Comparison of ENCODE assay signal across 24 cellular contexts in the genomic region with DNA sequence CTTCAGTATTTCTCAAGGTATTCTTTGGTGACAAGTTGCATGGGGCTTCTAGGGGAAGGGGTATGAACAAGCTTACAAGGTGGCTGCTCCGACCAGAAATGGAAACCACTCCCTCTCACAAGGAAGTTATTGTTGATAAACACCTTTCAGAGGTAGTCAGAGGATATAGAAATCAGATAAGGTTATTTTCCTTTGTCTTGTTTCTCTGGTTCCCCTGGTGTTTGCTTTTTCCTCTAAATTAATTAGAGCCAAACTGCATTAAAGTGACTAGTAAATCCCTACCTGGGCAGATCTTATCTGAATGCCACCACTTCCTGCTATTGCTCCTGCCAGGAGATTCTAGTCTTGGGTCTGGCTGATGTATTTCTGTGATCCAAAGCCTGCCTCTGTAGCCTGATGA.
"Had no signal": no experiment of that assay in that cellular context is flagged by ENCODE, and none has a peak within 500 bp of the region (broad histone marks: within the 10 kb centered on the region; RNA-seq: fewer than 3 reads in every experiment).

No MANE protein-coding gene starts in this region.

- H3K27ac Mint-ChIP-seq: activated CD4-positive, alpha-beta T cell treated with anti-CD3 and anti-CD28 coated beads for 36 hours; activated CD8-positive, alpha-beta memory T cell treated with anti-CD3 and anti-CD28 coated beads, Interleukin-2, amount 10 ng/mL, durations not matched to agents 7 days and 5 days; activated CD8-positive, alpha-beta T cell treated with anti-CD3 and anti-CD28 coated beads, Interleukin-2, amount 10 ng/mL, durations not matched to agents 7 days and 5 days; activated naive CD4-positive, alpha-beta T cell treated with anti-CD3 and anti-CD28 coated beads, Interleukin-2, amount 50 U/mL, for 24 hours; activated naive CD8-positive, alpha-beta T cell treated with anti-CD3 and anti-CD28 coated beads, Interleukin-2, amount 50 U/mL, for 24 hours; activated T-helper 2 cell treated with anti-CD3 and anti-CD28 coated beads, Interferon-gamma antibody, Interleukin-2, Interleukin-4, amounts not matched to agents 10 μg/mL and 5 μg/mL and 100 μg/mL, durations not matched to agents 14 hours and 24 hours and 36 hours; endodermal cell; natural killer cell treated with Interleukin-12 subunit alpha and Interleukin-12 subunit beta and Interleukin-15 and Interleukin-18, amount 100 ng/mL, for 72 hours; stimulated activated naive CD8-positive, alpha-beta T cell treated with anti-CD3 and anti-CD28 coated beads, Interleukin-15, Interleukin-2, amounts not matched to agents 100 ng/mL and 50 ng/mL, for 24 hours had no signal

- H3K9me3 Mint-ChIP-seq: activated naive CD8-positive, alpha-beta T cell treated with anti-CD3 and anti-CD28 coated beads, Interleukin-2, amount 50 U/mL, for 24 hours; activated T-helper 2 cell treated with anti-CD3 and anti-CD28 coated beads, Interferon-gamma antibody, Interleukin-2, Interleukin-4, amounts not matched to agents 10 μg/mL and 5 μg/mL and 100 μg/mL, durations not matched to agents 14 hours and 24 hours and 36 hours; endodermal cell had no signal

- H3K36me3 Mint-ChIP-seq: activated CD8-positive, alpha-beta memory T cell treated with anti-CD3 and anti-CD28 coated beads, Interleukin-2, amount 10 ng/mL, durations not matched to agents 7 days and 5 days; activated naive CD4-positive, alpha-beta T cell treated with anti-CD3 and anti-CD28 coated beads, Interleukin-2, amount 50 U/mL, for 24 hours; natural killer cell treated with Interleukin-12 subunit alpha and Interleukin-12 subunit beta and Interleukin-15 and Interleukin-18, amount 100 ng/mL, for 72 hours had no signal

- ATAC-seq: activated CD4-positive, alpha-beta T cell treated with anti-CD3 and anti-CD28 coated beads for 36 hours; activated CD8-positive, alpha-beta memory T cell treated with anti-CD3 and anti-CD28 coated beads, Interleukin-2, amount 10 ng/mL, durations not matched to agents 7 days and 5 days; activated CD8-positive, alpha-beta T cell treated with anti-CD3 and anti-CD28 coated beads, Interleukin-2, amount 10 ng/mL, durations not matched to agents 7 days and 5 days; activated naive CD8-positive, alpha-beta T cell treated with anti-CD3 and anti-CD28 coated beads, Interleukin-2, amount 50 U/mL, for 24 hours; heart right ventricle; left ventricle myocardium superior; mucosa of descending colon; natural killer cell treated with Interleukin-12 subunit alpha and Interleukin-12 subunit beta and Interleukin-15 and Interleukin-18, amount 100 ng/mL, for 72 hours; sciatic nerve had no signal

- DNase-seq: activated CD4-positive, alpha-beta T cell treated with anti-CD3 and anti-CD28 coated beads for 36 hours; activated CD4-positive, CD25-positive, alpha-beta regulatory T cell; activated CD8-positive, alpha-beta memory T cell treated with anti-CD3 and anti-CD28 coated beads, Interleukin-2, amount 10 ng/mL, durations not matched to agents 7 days and 5 days; activated CD8-positive, alpha-beta T cell treated with anti-CD3 and anti-CD28 coated beads, Interleukin-2, amount 10 ng/mL, durations not matched to agents 7 days and 5 days; activated naive CD8-positive, alpha-beta T cell treated with anti-CD3 and anti-CD28 coated beads, Interleukin-2, amount 50 U/mL, for 24 hours; activated T-cell treated with anti-CD3 and anti-CD28 coated beads, Interleukin-2, amount 50 U/mL, for 48 hours; central memory CD4-positive, alpha-beta T cell; endodermal cell; esophagus squamous epithelium; foreskin melanocyte; heart right ventricle; left ventricle myocardium superior; mucosa of descending colon; posterior cingulate gyrus; retina; stimulated activated CD4-positive, alpha-beta T cell treated with anti-CD3 and anti-CD28 coated beads, Interleukin-12 subunit alpha, Interleukin-12 subunit beta, amount 100 ng/mL, for 4 hours; stimulated activated CD4-positive, alpha-beta T cell treated with anti-CD3 and anti-CD28 coated beads, Interleukin-4, amount 100 ng/mL, for 1 hour; T-helper 2 cell; upper lobe of left lung had no signal

- H3K4me3 Mint-ChIP-seq: activated CD4-positive, alpha-beta T cell treated with anti-CD3 and anti-CD28 coated beads for 36 hours; activated CD8-positive, alpha-beta memory T cell treated with anti-CD3 and anti-CD28 coated beads, Interleukin-2, amount 10 ng/mL, durations not matched to agents 7 days and 5 days; activated CD8-positive, alpha-beta T cell treated with anti-CD3 and anti-CD28 coated beads, Interleukin-2, amount 10 ng/mL, durations not matched to agents 7 days and 5 days; activated naive CD4-positive, alpha-beta T cell treated with anti-CD3 and anti-CD28 coated beads, Interleukin-2, amount 50 U/mL, for 24 hours; activated naive CD8-positive, alpha-beta T cell treated with anti-CD3 and anti-CD28 coated beads, Interleukin-2, amount 50 U/mL, for 24 hours; endodermal cell; natural killer cell treated with Interleukin-12 subunit alpha and Interleukin-12 subunit beta and Interleukin-15 and Interleukin-18, amount 100 ng/mL, for 72 hours; stimulated activated naive CD8-positive, alpha-beta T cell treated with anti-CD3 and anti-CD28 coated beads, Interleukin-15, Interleukin-2, amounts not matched to agents 100 ng/mL and 50 ng/mL, for 24 hours had no signal

- H3K4me1 Mint-ChIP-seq: activated CD4-positive, alpha-beta T cell treated with anti-CD3 and anti-CD28 coated beads for 36 hours; activated CD8-positive, alpha-beta memory T cell treated with anti-CD3 and anti-CD28 coated beads, Interleukin-2, amount 10 ng/mL, durations not matched to agents 7 days and 5 days; activated naive CD4-positive, alpha-beta T cell treated with anti-CD3 and anti-CD28 coated beads, Interleukin-2, amount 50 U/mL, for 24 hours; activated naive CD8-positive, alpha-beta T cell treated with anti-CD3 and anti-CD28 coated beads, Interleukin-2, amount 50 U/mL, for 24 hours had no signal

- H3K27me3 Mint-ChIP-seq: activated CD4-positive, alpha-beta T cell treated with anti-CD3 and anti-CD28 coated beads for 36 hours; activated CD8-positive, alpha-beta memory T cell treated with anti-CD3 and anti-CD28 coated beads, Interleukin-2, amount 10 ng/mL, durations not matched to agents 7 days and 5 days; activated naive CD4-positive, alpha-beta T cell treated with anti-CD3 and anti-CD28 coated beads, Interleukin-2, amount 50 U/mL, for 24 hours; activated naive CD8-positive, alpha-beta T cell treated with anti-CD3 and anti-CD28 coated beads, Interleukin-2, amount 50 U/mL, for 24 hours; natural killer cell treated with Interleukin-12 subunit alpha and Interleukin-12 subunit beta and Interleukin-15 and Interleukin-18, amount 100 ng/mL, for 72 hours; stimulated activated naive CD8-positive, alpha-beta T cell treated with anti-CD3 and anti-CD28 coated beads, Interleukin-15, Interleukin-2, amounts not matched to agents 100 ng/mL and 50 ng/mL, for 24 hours had no signal
